ENCODE assay signal across 1 cellular context in the genomic region with DNA sequence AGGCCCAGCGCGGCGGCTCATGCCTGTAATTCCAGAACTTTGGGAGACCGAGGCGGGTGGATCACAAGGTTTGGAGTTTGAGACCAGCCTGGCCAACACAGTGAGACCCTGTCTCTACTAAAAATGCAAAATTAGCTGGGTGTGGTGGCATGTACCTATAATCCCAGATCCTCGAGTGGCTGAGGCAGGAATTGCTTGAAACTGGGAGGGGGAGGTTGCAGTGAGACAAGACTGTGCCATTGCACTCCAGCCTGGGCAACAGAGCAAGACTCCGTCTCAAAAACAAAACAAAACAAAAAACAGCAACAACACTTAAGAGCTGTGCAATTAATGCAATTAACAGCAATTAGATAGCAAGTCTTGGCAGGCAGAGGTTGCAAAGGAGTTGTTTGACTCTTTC. TPM values are rescaled to one million over a fixed set of nuclear protein-coding genes. Genes with fewer than 3 reads are reported as not detected.
"Had no signal": no experiment of that assay in that cellular context is flagged by ENCODE, and none has a peak within 500 bp of the region (broad histone marks: within the 10 kb centered on the region; RNA-seq: fewer than 3 reads in every experiment).

No MANE protein-coding gene starts in this region.

RNA-seq across cellular contexts. Expression of gene MORN3, which starts 45.6 kb away (rescaled TPM):
- total RNA-seq: SJSA1 had no signal
